Comparison of ENCODE assay signal across 8 cellular contexts in the genomic region with DNA sequence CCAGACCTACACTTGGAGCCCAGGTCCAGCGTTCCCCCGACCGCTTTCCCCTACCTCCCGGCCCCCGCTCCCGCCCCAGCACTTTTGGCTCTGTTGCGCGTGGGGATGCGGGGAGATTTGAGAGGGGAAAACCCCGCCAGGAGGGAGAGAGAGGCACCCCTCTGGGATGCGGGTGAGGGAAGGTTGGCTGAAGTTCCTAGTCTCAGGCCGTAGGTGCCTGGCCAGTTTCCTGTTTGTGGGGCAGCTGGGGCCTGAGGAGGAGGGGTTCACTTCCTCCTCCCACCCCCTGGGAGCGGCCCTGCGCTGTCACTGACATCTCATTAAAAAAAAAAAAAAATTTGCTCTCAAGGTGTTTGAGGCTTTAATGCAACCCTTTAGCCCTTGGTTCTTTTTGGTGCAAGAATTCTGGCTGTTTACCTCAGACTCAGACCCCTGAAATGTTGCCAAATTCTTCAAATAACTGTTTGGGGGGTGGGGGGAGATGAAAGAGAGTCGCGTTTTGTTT. TPM values are rescaled to one million over a fixed set of nuclear protein-coding genes. Genes with fewer than 3 reads are reported as not detected.
DNase-seq lines count a peak whose midpoint lies in the region; ATAC-seq, FAIRE-seq and TF ChIP-seq lines count a peak whose summit lies in the region.

No MANE protein-coding gene starts in this region.

- no peaks in the 10 kb centered on the region for H3K27me3 Mint-ChIP-seq in chondrocyte (ENCODE audit: low read depth)

- peak; percentile 59 to 79 for DNase-seq in AML-193 (lab: John Stamatoyannopoulos, UW)
- peak; percentile 49 for DNase-seq in NCI-H748 (lab: John Stamatoyannopoulos, UW; ENCODE audit: unreplicated experiment)
- DNase-seq in chondrocyte (ENCODE audit: low spot score) = no peak
- peak; percentile 86 for DNase-seq in mesendoderm
- peak; percentile 62 for DNase-seq in urothelium cell line (ENCODE audit: low spot score)
- no peak for DNase-seq in NCI-H2171 (lab: John Stamatoyannopoulos, UW)

- H3K4me3 ChIP-seq in mesendoderm (ENCODE audit: low read length) = peak overlapping the region; percentile 30

- no CpG with 5 or more reads among the region's 16 CpGs for WGBS in mesendoderm (ENCODE audit: extremely low coverage, insufficient coverage, low lambda C conversion rate)

- TF ChIP-seq CTCF in chondrocyte (IDR thresholded peaks at IDR 0.05) = no peak

- H3K4me1 ChIP-seq in mesendoderm (ENCODE audit: control insufficient read depth, low read depth, low read length) = peaks cover 2% of the 10 kb centered on the region

- no peak overlapping the region for H4K8ac ChIP-seq in mesendoderm (ENCODE audit: low read depth, low read length)

- peak overlapping the region; percentile 99 for H3K56ac ChIP-seq in mesendoderm (ENCODE audit: low read length)

- H3K23ac ChIP-seq in mesendoderm (ENCODE audit: low read length) = no peak overlapping the region

- H3K4ac ChIP-seq in mesendoderm (ENCODE audit: low read depth, low read length) = no peak overlapping the region

- H4K5ac ChIP-seq in mesendoderm (ENCODE audit: low read length) = no peak overlapping the region

- no peak for FAIRE-seq in urothelium cell line (lab: Jason Lieb, UNC)

- H3K4me2 ChIP-seq in mesendoderm (ENCODE audit: low read length) = peak overlapping the region; percentile 99

- peak; percentile 41 for ATAC-seq in GM18907 (IDR thresholded peaks at IDR 0.05; ENCODE audit: unreplicated experiment)
- ATAC-seq in GM21381 (IDR thresholded peaks at IDR 0.05; ENCODE audit: unreplicated experiment) = no peak

- no peaks in the 10 kb centered on the region for H3K36me3 ChIP-seq in mesendoderm (ENCODE audit: control insufficient read depth, insufficient read depth, low read length)

- H2BK15ac ChIP-seq in mesendoderm (replicated peaks; ENCODE audit: low read depth) = no peak overlapping the region

- peaks cover 3% of the 10 kb centered on the region for H3K36me3 Mint-ChIP-seq in chondrocyte (ENCODE audit: low read depth)

- no peaks in the 10 kb centered on the region for H3K79me1 ChIP-seq in mesendoderm (ENCODE audit: low read length)

- no peaks in the 10 kb centered on the region for H3K79me2 ChIP-seq in mesendoderm (ENCODE audit: control insufficient read depth, insufficient read depth, low read length)

- peak overlapping the region; percentile 77 for H3K27ac Mint-ChIP-seq in chondrocyte (ENCODE audit: unreplicated experiment)

- H3K4me1 Mint-ChIP-seq in chondrocyte (ENCODE audit: low read depth) = peaks cover 55% of the 10 kb centered on the region

- peak overlapping the region; percentile 83 for H3K27ac ChIP-seq in mesendoderm (ENCODE audit: low read depth, low read length)

- H2BK5ac ChIP-seq in mesendoderm (ENCODE audit: low read length) = peak overlapping the region; percentile 59

- peak overlapping the region; percentile 91 for H3K4me3 Mint-ChIP-seq in chondrocyte (ENCODE audit: unreplicated experiment)

- H3K27me3 ChIP-seq in mesendoderm (ENCODE audit: insufficient read depth, low read length, poor library complexity) = peaks cover 4% of the 10 kb centered on the region

- H2AK5ac ChIP-seq in mesendoderm (ENCODE audit: low read length) = no peak overlapping the region

- H2BK120ac ChIP-seq in mesendoderm (ENCODE audit: low read depth, low read length) = peak overlapping the region; percentile 33

- no peaks in the 10 kb centered on the region for H3K9me3 Mint-ChIP-seq in chondrocyte (ENCODE audit: low read depth)

- peak overlapping the region; percentile 93 for H3K9ac ChIP-seq in mesendoderm (ENCODE audit: low read length)

- peak overlapping the region; percentile 93 for H3K18ac ChIP-seq in mesendoderm (ENCODE audit: low read length)

RNA-seq across cellular contexts. Expression of a gene that starts 2.6 kb away (rescaled TPM):
- 22.8 to 25.3 TPM (median 25.1 TPM) in 3 replicates for total RNA-seq in chondrocyte
- polyA plus RNA-seq in mesendoderm (2013, experiment 1 of 2) = 6.2 TPM
- 5.9 TPM for polyA plus RNA-seq in mesendoderm (2013, experiment 2 of 2)

RNA-seq across cellular contexts. Expression of a gene that starts 16.3 kb away (rescaled TPM):
- 20.4 to 30.2 TPM (median 22.5 TPM) in 3 replicates for total RNA-seq in chondrocyte
- polyA plus RNA-seq in mesendoderm (2013, experiment 1 of 2) = 40.6 TPM
- polyA plus RNA-seq in mesendoderm (2013, experiment 2 of 2) = 42.2 TPM

RNA-seq across cellular contexts. Expression of a gene that starts 55.0 kb away (rescaled TPM):
- 14.5 to 25.1 TPM (median 25.0 TPM) in 3 replicates for total RNA-seq in chondrocyte
- polyA plus RNA-seq in mesendoderm (2013, experiment 1 of 2) = 5.0 TPM
- 5.0 TPM for polyA plus RNA-seq in mesendoderm (2013, experiment 2 of 2)

Comparison
In these comparisons a context has a peak if more than half of its experiments do, and no peak if none do; other contexts are left out.
1. DNase-seq: peak in AML-193 (2 of 2), NCI-H748 (single experiment), mesendoderm (single experiment) and urothelium cell line (single experiment); none in chondrocyte (single experiment) and NCI-H2171 (single experiment).